Comparison of ENCODE assay signal across 9 cellular contexts in genomic region chr21:42466700-42467612, GRCh38. TPM values are rescaled to one million over a fixed set of nuclear protein-coding genes. Genes with fewer than 3 reads are reported as not detected.
DNase-seq lines count a peak whose midpoint lies in the region; ATAC-seq and TF ChIP-seq lines count a peak whose summit lies in the region.
"Had no signal": no experiment of that assay in that cellular context is flagged by ENCODE, and none has a peak within 500 bp of the region (broad histone marks: within the 10 kb centered on the region; RNA-seq: fewer than 3 reads in every experiment).

No MANE protein-coding gene starts in this region.

- peak overlapping the region; percentile 3 for H3K27ac ChIP-seq in endodermal cell (ENCODE audit: low read depth, low read length)
- peak overlapping the region in 1 of 2 donors; percentile 71 for H3K27ac ChIP-seq in prostate gland
- H3K27ac ChIP-seq: breast epithelium had no signal

- H3K36me3 ChIP-seq in endodermal cell (ENCODE audit: control insufficient read depth, insufficient read depth, low read length) (no peaks in the 10 kb centered on the region), prostate gland (no peaks in the 10 kb centered on the region)
- H3K36me3 ChIP-seq: breast epithelium had no signal

- H3K9me3 Mint-ChIP-seq in endodermal cell: peaks cover 10% of the 10 kb centered on the region
- H3K9me3 Mint-ChIP-seq in activated T-cell treated with anti-CD3 and anti-CD28 coated beads, Interleukin-2, amount 50 U/mL, for 4 hours: no peaks in the 10 kb centered on the region

- peaks cover 56% of the 10 kb centered on the region for H3K4me1 Mint-ChIP-seq in endodermal cell
- H3K4me1 Mint-ChIP-seq in activated T-cell treated with anti-CD3 and anti-CD28 coated beads, Interleukin-2, amount 50 U/mL, for 4 hours (ENCODE audit: low read depth): peaks cover 41% of the 10 kb centered on the region

- H3K9ac ChIP-seq in endodermal cell (ENCODE audit: extremely low read depth, low read length, poor library complexity, severe bottlenecking): no peak overlapping the region

- TF ChIP-seq POLR2A in prostate gland (IDR thresholded peaks at IDR 0.05): no peak

- H3K27me3 Mint-ChIP-seq in endodermal cell (ENCODE audit: insufficient read depth): no peaks in the 10 kb centered on the region
- H3K27me3 Mint-ChIP-seq in activated T-cell treated with anti-CD3 and anti-CD28 coated beads, Interleukin-2, amount 50 U/mL, for 4 hours (ENCODE audit: low read depth): peaks cover 2% of the 10 kb centered on the region

- H3K4me3 Mint-ChIP-seq in endodermal cell: no peak overlapping the region
- no peak overlapping the region for H3K4me3 Mint-ChIP-seq in activated T-cell treated with anti-CD3 and anti-CD28 coated beads, Interleukin-2, amount 50 U/mL, for 4 hours

- H3K4me1 ChIP-seq in endodermal cell (ENCODE audit: control insufficient read depth, insufficient read depth, low read length) (peaks cover 11% of the 10 kb centered on the region), prostate gland (replicated peaks) (peaks cover 15% of the 10 kb centered on the region)
- H3K4me1 ChIP-seq: breast epithelium had no signal

- H3K36me3 Mint-ChIP-seq in endodermal cell (ENCODE audit: low read depth): no peaks in the 10 kb centered on the region
- H3K36me3 Mint-ChIP-seq in activated T-cell treated with anti-CD3 and anti-CD28 coated beads, Interleukin-2, amount 50 U/mL, for 4 hours (ENCODE audit: insufficient read depth): no peaks in the 10 kb centered on the region

- TF ChIP-seq CTCF in endodermal cell (conservative IDR thresholded peaks at IDR 0.05): peak; percentile 75
- peak in 3 of 4 experiments; percentile 23 to 45 (median 30) for TF ChIP-seq CTCF in prostate gland (IDR thresholded peaks at IDR 0.05)

- peak; percentile 36 for ATAC-seq in GM18909 (IDR thresholded peaks at IDR 0.05; ENCODE audit: poor library complexity, unreplicated experiment)
- ATAC-seq in GM18517 (IDR thresholded peaks at IDR 0.05; ENCODE audit: unreplicated experiment): no peak
- no peak for ATAC-seq in HG02759 (IDR thresholded peaks at IDR 0.05; ENCODE audit: unreplicated experiment)
- ATAC-seq in activated T-cell treated with anti-CD3 and anti-CD28 coated beads, Interleukin-2, amount 50 U/mL, for 4 hours: no peak

- H3K9me3 ChIP-seq in endodermal cell (ENCODE audit: control insufficient read depth, low read length) (no peaks in the 10 kb centered on the region), prostate gland (no peaks in the 10 kb centered on the region)
- H3K9me3 ChIP-seq: breast epithelium had no signal

- H3K27ac Mint-ChIP-seq in endodermal cell: peak overlapping the region; percentile 28

- no peak overlapping the region for H3K4me3 ChIP-seq in endodermal cell (ENCODE audit: low read length)
- H3K4me3 ChIP-seq in prostate gland: no peak overlapping the region
- H3K4me3 ChIP-seq: breast epithelium had no signal

- WGBS in endodermal cell (ENCODE audit: insufficient coverage in 1 of 2, insufficient read length in 1 of 2), 2 experiments: 81 to 82% methylated on average over 16 to 20 of the region's 20 CpGs
- 85% methylated on average over 20 of the region's 20 CpGs for WGBS in prostate gland

- H3K27me3 ChIP-seq in endodermal cell (ENCODE audit: control insufficient read depth, insufficient read depth, low read length, poor library complexity, severe bottlenecking): no peaks in the 10 kb centered on the region
- H3K27me3 ChIP-seq in prostate gland (replicated peaks; ENCODE audit: insufficient read depth): no peaks in the 10 kb centered on the region
- H3K27me3 ChIP-seq: breast epithelium had no signal

- DNase-seq in Ammon's horn (ENCODE audit: low spot score): peak; percentile 29
- DNase-seq in NOMO-1 treated with dmso at 0.1 percent for 144 hours (lab: John Stamatoyannopoulos, UW; ENCODE audit: unreplicated experiment): peak; percentile 19
- DNase-seq in endodermal cell: peak; percentile 81
- peak; percentile 29 for DNase-seq in prostate gland (ENCODE audit: low spot score)
- no peak for DNase-seq in activated T-cell treated with anti-CD3 and anti-CD28 coated beads, Interleukin-2, amount 50 U/mL, for 4 hours

- intact Hi-C loops in prostate gland (cut with DNase I): no loop called here

RNA-seq across cellular contexts. Expression of gene RSPH1, which starts 29.1 kb away (rescaled TPM):
- total RNA-seq in endodermal cell: 1 to 10 TPM; 1.8 to 2.2 TPM
- 0.57 TPM for polyA plus RNA-seq in endodermal cell (2013, experiment 1 of 2)
- 0.33 TPM for polyA plus RNA-seq in endodermal cell (2013, experiment 2 of 2)
- 1 to 10 TPM; 1.6 to 2.6 TPM for total RNA-seq in prostate gland
- not detected for total RNA-seq in activated T-cell treated with anti-CD3 and anti-CD28 coated beads, Interleukin-2, amount 50 U/mL, for 4 hours

RNA-seq across cellular contexts. Expression of gene SLC37A1, which starts 46.7 kb away (rescaled TPM):
- total RNA-seq in endodermal cell (10 to 100 TPM; 22.7 to 47.0 TPM), prostate gland (10 to 100 TPM; 44.2 to 49.6 TPM)
- polyA plus RNA-seq in endodermal cell (2013, experiment 1 of 2): 7.6 TPM
- polyA plus RNA-seq in endodermal cell (2013, experiment 2 of 2): 6.3 TPM
- 10 to 100 TPM; 16.3 to 22.1 (median 20.2) TPM for total RNA-seq in activated T-cell treated with anti-CD3 and anti-CD28 coated beads, Interleukin-2, amount 50 U/mL, for 4 hours
